8 cellular contexts compared by ENCODE assay signal in genomic region chr12:111840831-111841230, GRCh38. TPM values are rescaled to one million over a fixed set of nuclear protein-coding genes. Genes with fewer than 3 reads are reported as not detected.
DNase-seq lines count a peak whose midpoint lies in the region; ATAC-seq and TF ChIP-seq lines count a peak whose summit lies in the region.

No MANE protein-coding gene starts in this region.

- H3K36me3 ChIP-seq in MM.1S (replicated peaks; ENCODE audit: insufficient read depth, low read length) = no peaks in the 10 kb centered on the region
- peaks cover 5% of the 10 kb centered on the region for H3K36me3 ChIP-seq in ectodermal cell (ENCODE audit: control insufficient read depth, insufficient read depth, low read length)
- H3K36me3 ChIP-seq in neural cell (ENCODE audit: insufficient read depth, low read length) = peaks cover 10% of the 10 kb centered on the region

- H3K36me3 Mint-ChIP-seq in CD14-positive monocyte = peaks cover 25 to 47% of the 10 kb centered on the region in 2 donors

- no peak for TF ChIP-seq RAD21 in neural cell (conservative IDR thresholded peaks at IDR 0.05)

- no peaks in the 10 kb centered on the region for H3F3A ChIP-seq in MM.1S (ENCODE audit: insufficient read depth, low read length)
- no peaks in the 10 kb centered on the region for H3F3A ChIP-seq in neural cell (ENCODE audit: insufficient read depth, low read length, poor library complexity, severe bottlenecking)

- H3K9me2 ChIP-seq in MM.1S (replicated peaks; ENCODE audit: insufficient read depth, low read length) = no peaks in the 10 kb centered on the region
- no peaks in the 10 kb centered on the region for H3K9me2 ChIP-seq in neural cell (ENCODE audit: insufficient read depth, low read length)

- peak overlapping the region; percentile 85; the same call in 1 of the 2 replicates for H3K9ac ChIP-seq in MM.1S (ENCODE audit: low read length)
- H3K9ac ChIP-seq in neural cell (ENCODE audit: low read length) = peak overlapping the region; percentile 92

- peak overlapping the region; percentile 77 for H3K4me2 ChIP-seq in MM.1S (ENCODE audit: low read depth, low read length)
- peak overlapping the region; percentile 47 for H3K4me2 ChIP-seq in neural cell (ENCODE audit: low read length)

- no peak overlapping the region for H3K27ac ChIP-seq in MM.1S (ENCODE audit: low read length)
- H3K27ac ChIP-seq in ectodermal cell (ENCODE audit: insufficient read depth, low read depth, low read length, poor library complexity, severe bottlenecking) = no peak overlapping the region
- H3K27ac ChIP-seq in neural cell (ENCODE audit: low read length) = peak overlapping the region; percentile 95

- no peak overlapping the region; the same call in 1 of the 2 replicates for H2AFZ ChIP-seq in MM.1S (ENCODE audit: low read length)
- H2AFZ ChIP-seq in neural cell (ENCODE audit: low read depth, low read length) = no peak overlapping the region

- no peaks in the 10 kb centered on the region for H4K20me1 ChIP-seq in MM.1S (ENCODE audit: insufficient read depth, low read length)
- no peaks in the 10 kb centered on the region for H4K20me1 ChIP-seq in neural cell (ENCODE audit: insufficient read depth)

- H3K9me3 Mint-ChIP-seq in CD14-positive monocyte = no peaks in the 10 kb centered on the region

- no peak for TF ChIP-seq EP300 in neural cell (conservative IDR thresholded peaks at IDR 0.05; ENCODE audit: poor library complexity, severe bottlenecking)

- intact Hi-C loops in CD14-positive monocyte (cut with micrococcal nuclease) = loop anchor here in 1 of 2 donors (5.0 kb wide), 3 partner anchors 64 to 566 kb away; partner anchors contain the start of genes ERP29, RPL6 and TMEM116

- no peak for ATAC-seq in GM18868 (IDR thresholded peaks at IDR 0.05; ENCODE audit: unreplicated experiment)

- peaks cover 47% of the 10 kb centered on the region for H3K4me1 Mint-ChIP-seq in CD14-positive monocyte

- peak overlapping the region; percentile 93 to 96 for H3K4me3 Mint-ChIP-seq in CD14-positive monocyte

- H3K4me1 ChIP-seq in MM.1S (ENCODE audit: low read length) (no peaks in the 10 kb centered on the region), ectodermal cell (ENCODE audit: control insufficient read depth, insufficient read depth, low read length) (peaks cover 18% of the 10 kb centered on the region)

- H3K27me3 Mint-ChIP-seq in CD14-positive monocyte (ENCODE audit: low read depth in 3 of 3) = no peaks in the 10 kb centered on the region

- WGBS in ectodermal cell, 2 experiments = 59 to 60% methylated on average over 11 of the region's 11 CpGs

- H3K27me3 ChIP-seq in MM.1S (replicated peaks; ENCODE audit: insufficient read depth, low read length) = no peaks in the 10 kb centered on the region
- H3K27me3 ChIP-seq in ectodermal cell (ENCODE audit: control insufficient read depth, insufficient read depth, low read length, poor library complexity, severe bottlenecking) = no peaks in the 10 kb centered on the region
- H3K27me3 ChIP-seq in neural cell (ENCODE audit: insufficient read depth, low read depth, low read length) = no peaks in the 10 kb centered on the region

- H3K27ac Mint-ChIP-seq in CD14-positive monocyte = peak overlapping the region; percentile 94 to 97 (median 96)

- peak overlapping the region; percentile 94 for H3K4me3 ChIP-seq in MM.1S (ENCODE audit: low read length)
- H3K4me3 ChIP-seq in ectodermal cell (ENCODE audit: insufficient read depth, low read depth, low read length) = peak overlapping the region; percentile 92
- peak overlapping the region; percentile 81 for H3K4me3 ChIP-seq in neural cell (ENCODE audit: low read length)

- no peak for DNase-seq in CD14-positive monocyte (ENCODE audit: low spot score)
- DNase-seq in MM.1S = no peak
- DNase-seq in SHP77 (lab: John Stamatoyannopoulos, UW) = no peak
- no peak for DNase-seq in GM19238 (ENCODE audit: insufficient read length, low spot score)
- DNase-seq in GF-D8 (lab: John Stamatoyannopoulos, UW) = no peak

- TF ChIP-seq CTCF in CD14-positive monocyte (IDR thresholded peaks at IDR 0.05) (no peak), MM.1S (IDR thresholded peaks at IDR 0.05; ENCODE audit: low read length) (no peak), neural cell (IDR thresholded peaks at IDR 0.05; ENCODE audit: poor library complexity, severe bottlenecking) (no peak)

- H3K79me2 ChIP-seq in MM.1S (ENCODE audit: low read length) (peaks cover 54% of the 10 kb centered on the region), neural cell (replicated peaks; ENCODE audit: insufficient read depth, low read length) (peaks cover 52% of the 10 kb centered on the region)

- H3K9me3 ChIP-seq in MM.1S (replicated peaks; ENCODE audit: insufficient read depth, low read length) (no peaks in the 10 kb centered on the region), ectodermal cell (ENCODE audit: control insufficient read depth, low read length) (no peaks in the 10 kb centered on the region), neural cell (ENCODE audit: low read length) (no peaks in the 10 kb centered on the region)

TF ChIP-seq in neural cell, 6 proteins besides CTCF, POLR2A, EP300 and RAD21:
- TF ChIP-seq REST (IDR thresholded peaks at IDR 0.05; ENCODE audit: borderline replicate concordance) (no peak), TAF1 (IDR thresholded peaks at IDR 0.05; ENCODE audit: low read depth) (no peak), EZH2 (IDR thresholded peaks at IDR 0.05; ENCODE audit: borderline replicate concordance, insufficient read depth, low read length, poor library complexity, severe bottlenecking) (no peak), SMC3 (conservative IDR thresholded peaks at IDR 0.05; ENCODE audit: poor library complexity) (no peak), POLR2AphosphoS5 (IDR thresholded peaks at IDR 0.05) (no peak)

RNA-seq across cellular contexts. Expression of gene MAPKAPK5, which starts 1.2 kb away (rescaled TPM):
- 10 to 100 TPM; 25.3 to 28.2 TPM for polyA plus RNA-seq in CD14-positive monocyte
- polyA plus RNA-seq in ectodermal cell (2013, experiment 1 of 4) = 41.5 TPM
- 44.0 TPM for polyA plus RNA-seq in ectodermal cell (2013, experiment 2 of 4)
- 41.9 TPM for polyA plus RNA-seq in ectodermal cell (2013, experiment 3 of 4)
- polyA plus RNA-seq in ectodermal cell (2013, experiment 4 of 4) = 43.3 TPM
- polyA plus RNA-seq in neural cell = 84.4 and 93.7 TPM in 2 replicates
- polyA minus RNA-seq in neural cell = 106 and 116 TPM in 2 replicates
